Comparison of ENCODE assay signal across 1 cellular context in the genomic region with DNA sequence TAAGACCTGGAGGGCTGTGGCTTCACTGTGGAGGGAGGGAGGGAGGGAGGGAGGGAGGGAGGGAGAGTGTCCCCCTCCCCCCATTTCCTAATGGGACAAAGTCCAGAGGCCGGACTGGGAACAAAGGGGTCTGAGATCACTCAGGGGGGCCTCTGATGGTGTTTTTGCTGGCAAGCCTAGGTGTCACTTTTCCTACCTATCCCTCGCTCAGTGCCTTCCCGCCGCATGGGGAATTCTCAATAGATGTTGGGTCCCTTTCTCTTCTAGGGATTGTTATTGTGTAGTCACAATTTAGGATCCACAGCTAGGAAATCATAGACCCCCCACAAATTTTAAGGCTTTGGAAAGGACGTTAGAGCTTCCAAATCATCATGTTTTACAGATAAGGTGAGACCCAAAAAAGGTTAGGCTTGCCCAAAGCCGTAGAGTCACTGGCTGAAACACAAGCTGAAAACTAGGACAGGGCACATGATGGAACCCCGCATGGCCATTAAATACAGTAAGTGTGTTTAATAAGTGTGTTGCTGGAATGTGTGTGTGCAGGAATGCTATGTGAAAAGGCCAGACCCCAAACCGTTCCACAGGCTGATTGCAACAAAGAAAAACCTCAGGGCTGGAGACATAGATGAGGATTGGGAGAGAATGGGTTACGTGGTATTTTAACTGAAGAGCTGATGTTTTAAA.
TF ChIP-seq lines count a peak whose summit lies in the region.

No MANE protein-coding gene starts in this region.

TF ChIP-seq in GM12878, 131 proteins besides CTCF, POLR2A, EP300 and RAD21:
- TF ChIP-seq EED (IDR thresholded peaks at IDR 0.05; ENCODE audit: low read depth) (0 out of 2 replicates have a peak, but pooled peaks have one; percentile 26), NFIC (IDR thresholded peaks at IDR 0.05; ENCODE audit: low read depth, low read length) (peak; percentile 45; the same call in 1 of the 2 replicates), ZNF384 (IDR thresholded peaks at IDR 0.05; ENCODE audit: borderline replicate concordance, low read depth, low read length) (no peak), MTA3 (IDR thresholded peaks at IDR 0.05; ENCODE audit: borderline replicate concordance, low read length) (peak; percentile 57; the same call in 1 of the 2 replicates)
- TF ChIP-seq, protein P1, sequence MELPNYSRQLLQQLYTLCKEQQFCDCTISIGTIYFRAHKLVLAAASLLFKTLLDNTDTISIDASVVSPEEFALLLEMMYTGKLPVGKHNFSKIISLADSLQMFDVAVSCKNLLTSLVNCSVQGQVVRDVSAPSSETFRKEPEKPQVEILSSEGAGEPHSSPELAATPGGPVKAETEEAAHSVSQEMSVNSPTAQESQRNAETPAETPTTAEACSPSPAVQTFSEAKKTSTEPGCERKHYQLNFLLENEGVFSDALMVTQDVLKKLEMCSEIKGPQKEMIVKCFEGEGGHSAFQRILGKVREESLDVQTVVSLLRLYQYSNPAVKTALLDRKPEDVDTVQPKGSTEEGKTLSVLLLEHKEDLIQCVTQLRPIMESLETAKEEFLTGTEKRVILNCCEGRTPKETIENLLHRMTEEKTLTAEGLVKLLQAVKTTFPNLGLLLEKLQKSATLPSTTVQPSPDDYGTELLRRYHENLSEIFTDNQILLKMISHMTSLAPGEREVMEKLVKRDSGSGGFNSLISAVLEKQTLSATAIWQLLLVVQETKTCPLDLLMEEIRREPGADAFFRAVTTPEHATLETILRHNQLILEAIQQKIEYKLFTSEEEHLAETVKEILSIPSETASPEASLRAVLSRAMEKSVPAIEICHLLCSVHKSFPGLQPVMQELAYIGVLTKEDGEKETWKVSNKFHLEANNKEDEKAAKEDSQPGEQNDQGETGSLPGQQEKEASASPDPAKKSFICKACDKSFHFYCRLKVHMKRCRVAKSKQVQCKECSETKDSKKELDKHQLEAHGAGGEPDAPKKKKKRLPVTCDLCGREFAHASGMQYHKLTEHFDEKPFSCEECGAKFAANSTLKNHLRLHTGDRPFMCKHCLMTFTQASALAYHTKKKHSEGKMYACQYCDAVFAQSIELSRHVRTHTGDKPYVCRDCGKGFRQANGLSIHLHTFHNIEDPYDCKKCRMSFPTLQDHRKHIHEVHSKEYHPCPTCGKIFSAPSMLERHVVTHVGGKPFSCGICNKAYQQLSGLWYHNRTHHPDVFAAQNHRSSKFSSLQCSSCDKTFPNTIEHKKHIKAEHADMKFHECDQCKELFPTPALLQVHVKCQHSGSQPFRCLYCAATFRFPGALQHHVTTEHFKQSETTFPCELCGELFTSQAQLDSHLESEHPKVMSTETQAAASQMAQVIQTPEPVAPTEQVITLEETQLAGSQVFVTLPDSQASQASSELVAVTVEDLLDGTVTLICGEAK (IDR thresholded peaks at IDR 0.05; ENCODE audit: borderline replicate concordance): 0 out of 2 replicates have a peak, but pooled peaks have one; percentile 48
- TF ChIP-seq, protein P2, sequence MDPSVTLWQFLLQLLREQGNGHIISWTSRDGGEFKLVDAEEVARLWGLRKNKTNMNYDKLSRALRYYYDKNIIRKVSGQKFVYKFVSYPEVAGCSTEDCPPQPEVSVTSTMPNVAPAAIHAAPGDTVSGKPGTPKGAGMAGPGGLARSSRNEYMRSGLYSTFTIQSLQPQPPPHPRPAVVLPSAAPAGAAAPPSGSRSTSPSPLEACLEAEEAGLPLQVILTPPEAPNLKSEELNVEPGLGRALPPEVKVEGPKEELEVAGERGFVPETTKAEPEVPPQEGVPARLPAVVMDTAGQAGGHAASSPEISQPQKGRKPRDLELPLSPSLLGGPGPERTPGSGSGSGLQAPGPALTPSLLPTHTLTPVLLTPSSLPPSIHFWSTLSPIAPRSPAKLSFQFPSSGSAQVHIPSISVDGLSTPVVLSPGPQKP (IDR thresholded peaks at IDR 0.05; ENCODE audit: low read depth, low read length): no peak
